In genomic region chr5:6858419-6858818, GRCh38 we compare ENCODE assay signal across 17 cellular contexts.
DNase-seq lines count a peak whose midpoint lies in the region; ATAC-seq and TF ChIP-seq lines count a peak whose summit lies in the region.
"Had no signal": no experiment of that assay in that cellular context is flagged by ENCODE, and none has a peak within 500 bp of the region (broad histone marks: within the 10 kb centered on the region; RNA-seq: fewer than 3 reads in every experiment).

No MANE protein-coding gene starts in this region.

- H3K4me1 ChIP-seq in RWPE2 (ENCODE audit: insufficient read depth, poor library complexity, severe bottlenecking) (no peaks in the 10 kb centered on the region), gastrocnemius medialis (peaks cover 12 to 13% of the 10 kb centered on the region in 2 donors)
- H3K4me1 ChIP-seq: Caco-2 had no signal

- H3K36me3 ChIP-seq in RWPE2 (ENCODE audit: low read depth) (no peaks in the 10 kb centered on the region), gastrocnemius medialis (no peaks in the 10 kb centered on the region)

- no peaks in the 10 kb centered on the region for H3K4me1 Mint-ChIP-seq in CD4-positive, alpha-beta T cell (ENCODE audit: low read depth)
- H3K4me1 Mint-ChIP-seq: H9 had no signal

- no peaks in the 10 kb centered on the region for H3K36me3 Mint-ChIP-seq in CD4-positive, alpha-beta T cell (ENCODE audit: low read depth)

- TF ChIP-seq POLR2A in gastrocnemius medialis (IDR thresholded peaks at IDR 0.05), result no peak

- no peak overlapping the region for H3K4me3 Mint-ChIP-seq in CD4-positive, alpha-beta T cell
- H3K4me3 Mint-ChIP-seq: H9 had no signal

- no peaks in the 10 kb centered on the region for H3K27me3 ChIP-seq in RWPE2 (ENCODE audit: insufficient read depth, poor library complexity, severe bottlenecking)
- no peaks in the 10 kb centered on the region for H3K27me3 ChIP-seq in gastrocnemius medialis
- no peaks in the 10 kb centered on the region for H3K27me3 ChIP-seq in CD4-positive, alpha-beta T cell (ENCODE audit: control insufficient read depth, insufficient read depth, low read length)

- H3K27ac Mint-ChIP-seq in CD4-positive, alpha-beta T cell, result no peak overlapping the region
- H3K27ac Mint-ChIP-seq: H9 had no signal

- POLR2A ChIA-PET in CD4-positive, alpha-beta T cell (lab: Charles Lee), result no interaction called here

- H3K4me3 ChIP-seq in RWPE2 (ENCODE audit: severe bottlenecking), result no peak overlapping the region
- no peak overlapping the region for H3K4me3 ChIP-seq in gastrocnemius medialis

- H3K9me3 Mint-ChIP-seq in CD4-positive, alpha-beta T cell, result peaks cover 6% of the 10 kb centered on the region

- intact Hi-C loops in gastrocnemius medialis (cut with DNase I; ENCODE audit: low total_unique reads), result no loop called here
- intact Hi-C loops in CD4-positive, alpha-beta T cell (cut with DNase I, micrococcal nuclease), result no loop called here

- no peaks in the 10 kb centered on the region for H3K27me3 Mint-ChIP-seq in CD4-positive, alpha-beta T cell

- peak; percentile 21 for DNase-seq in Daoy (ENCODE audit: low read depth)
- no peak for DNase-seq in RWPE2 (ENCODE audit: low spot score)
- peak; percentile 15 for DNase-seq in left kidney (ENCODE audit: low read depth, low spot score)
- peak in 1 of 2 donors; percentile 34 for DNase-seq in gastrocnemius medialis
- no peak for DNase-seq in stimulated activated CD4-positive, alpha-beta T cell treated with anti-CD3 and anti-CD28 coated beads, Interleukin-12 subunit alpha, Interleukin-12 subunit beta, amount 100 ng/mL, for 4 hours
- DNase-seq in NCI-H69 (lab: John Stamatoyannopoulos, UW), result no peak
- DNase-seq in CD4-positive, alpha-beta T cell, result no peak
- DNase-seq in mesenteric fat pad (ENCODE audit: low spot score), result no peak
- DNase-seq: Caco-2, DMS53, H9, IMR-90, NCI-H187, NCI-H446, NCI-H774, SHP77 treated with DMSO at 0.1 percent for 48 hours had no signal

- peak; percentile 27; the same call in 2 of the 3 replicates for ATAC-seq in RWPE2 (ENCODE audit: low read depth)
- ATAC-seq in gastrocnemius medialis, result peak; percentile 67 to 68
- ATAC-seq in CD4-positive, alpha-beta T cell (ENCODE audit: poor library complexity), result no peak

- CTCF ChIA-PET in CD4-positive, alpha-beta T cell (lab: Charles Lee), result no interaction called here

- TF ChIP-seq CTCF in RWPE2 (IDR thresholded peaks at IDR 0.05; ENCODE audit: poor library complexity, severe bottlenecking), result no peak
- no peak for TF ChIP-seq CTCF in gastrocnemius medialis (IDR thresholded peaks at IDR 0.05 in 4 of 5, conservative IDR thresholded peaks at IDR 0.05 in 1 of 5)
- no peak for TF ChIP-seq CTCF in CD4-positive, alpha-beta T cell (IDR thresholded peaks at IDR 0.05)

- H3K27ac ChIP-seq in RWPE2 (ENCODE audit: poor library complexity, severe bottlenecking) (no peak overlapping the region), gastrocnemius medialis (peak overlapping the region in 3 of 4 donors; percentile 41 to 65 (median 51))
- no peak overlapping the region for H3K27ac ChIP-seq in CD4-positive, alpha-beta T cell (ENCODE audit: low read depth, low read length)
- H3K27ac ChIP-seq: C4-2B had no signal

- no peaks in the 10 kb centered on the region for H3K9me3 ChIP-seq in RWPE2 (ENCODE audit: severe bottlenecking)
- no peaks in the 10 kb centered on the region for H3K9me3 ChIP-seq in gastrocnemius medialis
- H3K9me3 ChIP-seq in CD4-positive, alpha-beta T cell (ENCODE audit: control insufficient read depth, low read length), result no peaks in the 10 kb centered on the region
- H3K9me3 ChIP-seq: Caco-2 had no signal

- in situ Hi-C loops in gastrocnemius medialis (cut with MboI; ENCODE audit: low sequenced_read_pairs in 4 of 4), result no loop called here

Comparison
In these comparisons a context has a peak if more than half of its experiments do, and no peak if none do; other contexts are left out.
1. DNase-seq: peak in Daoy (single experiment) and left kidney (single experiment); none in RWPE2 (single experiment), stimulated activated CD4-positive, alpha-beta T cell treated with anti-CD3 and anti-CD28 coated beads, Interleukin-12 subunit alpha, Interleukin-12 subunit beta, amount 100 ng/mL, for 4 hours (single experiment), NCI-H69 (single experiment), CD4-positive, alpha-beta T cell (0 of 10) and mesenteric fat pad (single experiment).
2. H3K27ac ChIP-seq: peak in gastrocnemius medialis (3 of 4); none in RWPE2 (single experiment) and CD4-positive, alpha-beta T cell (single experiment).